Comparison of ENCODE assay signal across 8 cellular contexts in the genomic region with DNA sequence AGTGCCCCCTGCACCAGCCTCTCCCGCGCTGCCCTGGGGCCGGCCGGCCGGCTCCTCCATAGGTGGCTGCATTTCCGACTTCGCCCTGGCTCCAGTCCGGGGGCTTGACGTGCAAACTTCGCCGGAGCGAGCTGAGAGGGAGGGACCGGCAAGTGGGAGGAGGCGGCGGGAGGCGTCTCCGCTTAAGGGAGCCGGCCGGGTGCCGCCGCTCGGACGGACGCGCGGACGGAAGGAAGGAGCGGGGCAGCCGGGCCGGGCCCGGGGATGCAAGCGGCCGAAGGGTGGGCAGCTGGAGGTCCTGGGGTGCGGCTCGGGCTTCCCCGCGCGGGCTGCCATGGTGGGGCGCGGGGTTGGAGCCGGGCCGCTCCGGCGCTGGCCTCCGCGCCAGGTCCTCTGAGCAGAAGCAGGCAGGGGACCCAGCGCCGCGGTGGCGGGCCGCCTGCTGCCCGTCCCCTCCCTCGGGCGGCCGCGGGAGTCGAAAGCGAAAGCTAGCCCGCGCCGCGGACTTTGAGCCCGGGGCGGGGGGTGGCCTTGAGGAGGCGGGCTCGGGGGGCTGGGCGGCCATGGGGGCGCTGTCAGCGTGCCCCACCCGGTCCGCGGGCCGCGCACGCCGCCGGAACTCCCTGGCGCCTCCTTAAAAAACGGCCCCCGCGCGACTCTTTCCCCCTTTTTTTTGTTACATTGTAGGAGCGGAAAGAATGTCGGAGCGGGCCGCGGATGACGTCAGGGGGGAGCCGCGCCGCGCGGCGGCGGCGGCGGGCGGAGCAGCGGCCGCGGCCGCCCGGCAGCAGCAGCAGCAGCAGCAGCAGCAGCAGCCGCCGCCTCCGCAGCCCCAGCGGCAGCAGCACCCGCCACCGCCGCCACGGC. TPM values are rescaled to one million over a fixed set of nuclear protein-coding genes. Genes with fewer than 3 reads are reported as not detected.
DNase-seq lines count a peak whose midpoint lies in the region; ATAC-seq and TF ChIP-seq lines count a peak whose summit lies in the region.

A gene (minus strand): TSS at position 483 of the 867 bp plus-strand sequence.

- peaks cover 46% of the 10 kb centered on the region for H3K79me2 ChIP-seq in DOHH2 (ENCODE audit: control insufficient read depth, low read length)
- peaks cover 58% of the 10 kb centered on the region for H3K79me2 ChIP-seq in neural progenitor cell (ENCODE audit: low read depth)

- peak within 1 kb of the TSS; percentile 55 to 72; a peak in 1 of 4 replicates for H4K8ac ChIP-seq in IMR-90 (ENCODE audit: low read depth in 2 of 2, low read length in 2 of 2)

- no peaks in the 10 kb centered on the region for H3K9me3 Mint-ChIP-seq in neural progenitor cell

- DNase-seq in IMR-90 (peak; percentile 90), SHP77 treated with DMSO at 0.1 percent for 48 hours (lab: John Stamatoyannopoulos, UW) (peak; percentile 20), activated gamma-delta T cell treated with Interleukin-2 at 50 U/mL for 16 hours (peak; percentile 75), fibroblast of villous mesenchyme (ENCODE audit: low read depth) (peak; percentile 93), neural progenitor cell (ENCODE audit: low spot score) (peak; percentile 92), stomach (peak; percentile 93)

- H2AFZ ChIP-seq in IMR-90 (replicated peaks; ENCODE audit: low read length, poor library complexity) (peak within 1 kb of the TSS; percentile 95), neural progenitor cell (replicated peaks) (peak within 1 kb of the TSS; percentile 88)

- H3K18ac ChIP-seq in IMR-90 (ENCODE audit: low read depth, low read length) = peak within 1 kb of the TSS; percentile 88

- peak within 1 kb of the TSS; percentile 95 for H3K23ac ChIP-seq in IMR-90 (ENCODE audit: low read depth, low read length)

- H3K79me1 ChIP-seq in IMR-90 (ENCODE audit: low read depth in 1 of 2, low read length in 2 of 2) = peaks cover 20 to 73% of the 10 kb centered on the region in 2 experiments

- H3K4me1 ChIP-seq in DOHH2 (ENCODE audit: control insufficient read depth, low read length) (peaks cover 30% of the 10 kb centered on the region), IMR-90 (ENCODE audit: control insufficient read depth, insufficient read depth, low read length) (peaks cover 7% of the 10 kb centered on the region), neural progenitor cell (peaks cover 16% of the 10 kb centered on the region), stomach (peaks cover 16 to 38% (median 36%) of the 10 kb centered on the region in 4 donors)

- TF ChIP-seq RAD21 in IMR-90 (IDR thresholded peaks at IDR 0.05; ENCODE audit: low read length) = no peak; the same call in 1 of the 2 replicates

- peak within 1 kb of the TSS; percentile 71 for H4K91ac ChIP-seq in IMR-90 (ENCODE audit: insufficient read depth, low read depth, low read length)

- no peaks in the 10 kb centered on the region for H3K27me3 Mint-ChIP-seq in neural progenitor cell (ENCODE audit: insufficient read depth, low read depth)

- peak within 1 kb of the TSS; percentile 86 for H3K27ac Mint-ChIP-seq in neural progenitor cell

- peak; percentile 80 for TF ChIP-seq POLR2A in IMR-90 (IDR thresholded peaks at IDR 0.05; ENCODE audit: low read depth, low read length)
- TF ChIP-seq POLR2A in stomach (IDR thresholded peaks at IDR 0.05) = peak in 1 of 4 donors; percentile 33

- 0 out of 3 replicates have a peak within 1 kb of the TSS, but pooled peaks have one; percentile 15 for H2BK15ac ChIP-seq in IMR-90 (ENCODE audit: low read depth, low read length)

- CTCF ChIA-PET in IMR-90 (lab: Yijun Ruan, JAX) = interaction anchor here (0.5 to 1.0 kb wide), 2 partner anchors 14 to 23 kb away, joined by 3 read pairs; no protein-coding TSS in a partner anchor

- peaks cover 40% of the 10 kb centered on the region for H3K36me3 ChIP-seq in DOHH2 (ENCODE audit: control insufficient read depth, low read length)
- peaks cover 6% of the 10 kb centered on the region for H3K36me3 ChIP-seq in IMR-90 (ENCODE audit: control insufficient read depth, insufficient read depth, low read length)
- peaks cover 5% of the 10 kb centered on the region for H3K36me3 ChIP-seq in neural progenitor cell
- H3K36me3 ChIP-seq in stomach = peaks cover 8 to 22% (median 16%) of the 10 kb centered on the region in 4 donors

- H3K4me3 ChIP-seq in DOHH2 (ENCODE audit: low read length) = peak within 1 kb of the TSS; percentile 84
- H3K4me3 ChIP-seq in IMR-90 (ENCODE audit: insufficient read depth, low read depth, low read length) = peak within 1 kb of the TSS; percentile 98
- peak within 1 kb of the TSS; percentile 74 for H3K4me3 ChIP-seq in fibroblast of villous mesenchyme (ENCODE audit: low read depth, low read length)
- peak within 1 kb of the TSS; percentile 97 for H3K4me3 ChIP-seq in neural progenitor cell
- peak within 1 kb of the TSS; percentile 56 to 93 (median 68) for H3K4me3 ChIP-seq in stomach

- H3K4me1 Mint-ChIP-seq in neural progenitor cell = peaks cover 21% of the 10 kb centered on the region

- H2AK5ac ChIP-seq in IMR-90 (ENCODE audit: low read depth, low read length) = peak within 1 kb of the TSS; percentile 83

- H2BK20ac ChIP-seq in IMR-90 (ENCODE audit: low read depth, low read length) = no peak within 1 kb of the TSS

- H3K4ac ChIP-seq in IMR-90 (ENCODE audit: low read depth, low read length) = peak within 1 kb of the TSS; percentile 90

- no peaks in the 10 kb centered on the region for H3K9me1 ChIP-seq in IMR-90 (ENCODE audit: insufficient read depth, low read length)

- peak within 1 kb of the TSS; percentile 91 for H2AK9ac ChIP-seq in IMR-90 (replicated peaks; ENCODE audit: low read depth, low read length, poor library complexity)

- H3K9ac ChIP-seq in IMR-90 (ENCODE audit: low read depth, low read length) (peak within 1 kb of the TSS; percentile 98), neural progenitor cell (peak within 1 kb of the TSS; percentile 72)

- no peaks in the 10 kb centered on the region for H3K27me3 ChIP-seq in DOHH2 (ENCODE audit: control insufficient read depth, low read length)
- H3K27me3 ChIP-seq in IMR-90 (ENCODE audit: control insufficient read depth, insufficient read depth, low read length) = no peaks in the 10 kb centered on the region
- H3K27me3 ChIP-seq in neural progenitor cell = no peaks in the 10 kb centered on the region
- no peaks in the 10 kb centered on the region for H3K27me3 ChIP-seq in stomach

- H3K14ac ChIP-seq in IMR-90 (replicated peaks; ENCODE audit: low read depth, low read length) = peak within 1 kb of the TSS; percentile 91

- H3K56ac ChIP-seq in IMR-90 (ENCODE audit: extremely low read depth, insufficient read depth, low read length) = peak within 1 kb of the TSS; percentile 35; the same call in 1 of the 2 replicates

- POLR2A ChIA-PET in IMR-90 (lab: Charles Lee; ENCODE audit: unreplicated experiment) = no interaction called here

- H3K36me3 Mint-ChIP-seq in neural progenitor cell = peaks cover 11% of the 10 kb centered on the region

- WGBS in IMR-90 (ENCODE audit: extremely low coverage in 2 of 2, insufficient read length in 1 of 2), 2 experiments = 0% methylated on average over 20 of the region's 111 CpGs; no CpG with 5 or more reads in 1 of the 2 experiments
- 0 to 1% (median 0%) methylated on average over 39 to 111 of the region's 111 CpGs for WGBS in stomach, 5 donors

- no peak for TF ChIP-seq EP300 in stomach (IDR thresholded peaks at IDR 0.05)

- intact Hi-C loops in IMR-90 (cut with micrococcal nuclease) = loop anchor here (1.0 to 5.0 kb wide), 4 partner anchors 35 to 590 kb away; no protein-coding TSS in a partner anchor
- intact Hi-C loops in stomach (cut with DNase I; ENCODE audit: low total_unique reads) = loop anchor here (10.0 kb wide), 1 partner anchor 83 kb away; no protein-coding TSS in a partner anchor

- H3K4me3 Mint-ChIP-seq in neural progenitor cell = peak within 1 kb of the TSS; percentile 91

- H2BK5ac ChIP-seq in IMR-90 (ENCODE audit: low read depth, low read length, poor library complexity, severe bottlenecking) = peak within 1 kb of the TSS; percentile 96

- peak within 1 kb of the TSS; percentile 72 for H3K27ac ChIP-seq in DOHH2 (ENCODE audit: low read depth, low read length)
- peak within 1 kb of the TSS; percentile 97 for H3K27ac ChIP-seq in IMR-90 (ENCODE audit: insufficient read depth, low read length)
- peak within 1 kb of the TSS; percentile 96 for H3K27ac ChIP-seq in neural progenitor cell
- peak within 1 kb of the TSS; percentile 94 to 100 (median 99) for H3K27ac ChIP-seq in stomach

- in situ Hi-C loops in IMR-90 (cut with MboI; ENCODE audit: low sequenced_read_pairs) = no loop called here

- dilution Hi-C loops in IMR-90 (cut with HindIII; ENCODE audit: low sequenced_read_pairs, unreplicated experiment) = no loop called here

- H4K5ac ChIP-seq in IMR-90 (ENCODE audit: low read depth, low read length) = peak within 1 kb of the TSS; percentile 69; the same call in 1 of the 2 replicates

- H3K9me2 ChIP-seq in DOHH2 (replicated peaks; ENCODE audit: control insufficient read depth, low read length) = no peaks in the 10 kb centered on the region

- no TSS peak for BruUV-seq in IMR-90 (replicated peaks; lab: Mats Ljungman, UMichigan)

- peak within 1 kb of the TSS; percentile 94 for H3K4me2 ChIP-seq in DOHH2 (ENCODE audit: low read length)
- H3K4me2 ChIP-seq in IMR-90 (ENCODE audit: low read depth, low read length) = peak within 1 kb of the TSS; percentile 100
- H3K4me2 ChIP-seq in neural progenitor cell = peak within 1 kb of the TSS; percentile 98

- H4K20me1 ChIP-seq in DOHH2 (ENCODE audit: control insufficient read depth, insufficient read depth, low read depth, low read length) (0 out of 2 replicates have a peak, but pooled peaks cover 3% of the 10 kb centered on the region), IMR-90 (ENCODE audit: insufficient read depth, low read length) (peaks cover 18% of the 10 kb centered on the region; the same call in 1 of the 2 replicates), neural progenitor cell (ENCODE audit: low read depth) (peaks cover 38% of the 10 kb centered on the region)

- no peaks in the 10 kb centered on the region for H3K9me3 ChIP-seq in DOHH2 (ENCODE audit: control insufficient read depth, insufficient read depth, low read length)
- no peaks in the 10 kb centered on the region for H3K9me3 ChIP-seq in IMR-90 (ENCODE audit: control insufficient read depth, insufficient read depth, low read length)
- H3K9me3 ChIP-seq in neural progenitor cell (ENCODE audit: low read depth) = no peaks in the 10 kb centered on the region
- H3K9me3 ChIP-seq in stomach = no peaks in the 10 kb centered on the region

- no peak for TF ChIP-seq CTCF in DOHH2 (IDR thresholded peaks at IDR 0.05; ENCODE audit: low read depth, low read length, poor library complexity, severe bottlenecking)
- peak; percentile 16; the same call in 1 of the 2 replicates for TF ChIP-seq CTCF in IMR-90 (conservative IDR thresholded peaks at IDR 0.05; ENCODE audit: low read depth, low read length)
- no peak for TF ChIP-seq CTCF in fibroblast of villous mesenchyme (IDR thresholded peaks at IDR 0.05; ENCODE audit: insufficient read depth, low read depth, low read length)
- no peak for TF ChIP-seq CTCF in neural progenitor cell (IDR thresholded peaks at IDR 0.05)
- peak in 1 of 7 experiments; percentile 23 for TF ChIP-seq CTCF in stomach (IDR thresholded peaks at IDR 0.05)

- ATAC-seq in GM21529 (IDR thresholded peaks at IDR 0.05; ENCODE audit: unreplicated experiment) (peak; percentile 78), IMR-90 (ENCODE audit: low read depth) (peak; percentile 86)

- H3F3A ChIP-seq in DOHH2 (ENCODE audit: control insufficient read depth, insufficient read depth) = peaks cover 31% of the 10 kb centered on the region
- peaks cover 47% of the 10 kb centered on the region for H3F3A ChIP-seq in neural progenitor cell (ENCODE audit: low read depth)

- H2BK120ac ChIP-seq in IMR-90 (ENCODE audit: low read depth, low read length) = peak within 1 kb of the TSS; percentile 68; the same call in 1 of the 2 replicates

RNA-seq across cellular contexts. Expression of the gene that starts here (rescaled TPM):
- total RNA-seq in IMR-90 (2012; rRNA removed) (not detected in 2 replicates), fibroblast of villous mesenchyme (not detected in 2 replicates), neural progenitor cell (ENCODE audit: low replicate concordance) (not detected in 2 replicates), stomach (not detected)
- polyA plus RNA-seq in IMR-90 (2012; rRNA removed) (not detected in 2 replicates), stomach (not detected)
- polyA plus RNA-seq in IMR-90 (2012; cell fraction: cytosol; rRNA removed) = not detected in 2 replicates
- not detected in 2 replicates for polyA plus RNA-seq in IMR-90 (2012; cell fraction: nucleus; rRNA removed; ENCODE audit: low replicate concordance)

Comparison
In these comparisons a context has a peak if more than half of its experiments do, and no peak if none do; other contexts are left out.
1. Peak in every context shown above with its lines: DNase-seq, ATAC-seq, H3K4me3 ChIP-seq and H3K27ac ChIP-seq.
2. Peak in DNase-seq, ATAC-seq, H3K4me3 ChIP-seq, H3K27ac ChIP-seq, H3K9ac ChIP-seq and H3K4me2 ChIP-seq in IMR-90; RNA of the gene not detected or under 1 TPM.
3. Peak in DNase-seq and H3K4me3 ChIP-seq in fibroblast of villous mesenchyme; RNA of the gene not detected or under 1 TPM.
4. Peak in DNase-seq, H3K4me3 ChIP-seq, H3K27ac ChIP-seq, H3K9ac ChIP-seq and H3K4me2 ChIP-seq in neural progenitor cell; RNA of the gene not detected or under 1 TPM.
5. Peak in DNase-seq, H3K4me3 ChIP-seq and H3K27ac ChIP-seq in stomach; RNA of the gene not detected or under 1 TPM.
6. DNase-seq: peak in every context shown above with its lines; median percentile 93 in fibroblast of villous mesenchyme; 93 in stomach; 92 in neural progenitor cell; 90 in IMR-90; 75 in activated gamma-delta T cell treated with Interleukin-2 at 50 U/mL for 16 hours; 20 in SHP77 treated with DMSO at 0.1 percent for 48 hours.